ENCODE assay signal across 17 cellular contexts in genomic region chr6:26296857-26297648, GRCh38.
A peak's percentile ranks its signal among the peaks of the same experiment; 100 is the strongest.
DNase-seq lines count a peak whose midpoint lies in the region; ATAC-seq, FAIRE-seq and TF ChIP-seq lines count a peak whose summit lies in the region.
"Had no signal": no experiment of that assay in that cellular context is flagged by ENCODE, and none has a peak within 500 bp of the region (broad histone marks: within the 10 kb centered on the region; RNA-seq: fewer than 3 reads in every experiment).

No MANE protein-coding gene starts in this region.

- H3K9me3 Mint-ChIP-seq in astrocyte (ENCODE audit: unreplicated experiment) = no peaks in the 10 kb centered on the region
- H3K9me3 Mint-ChIP-seq: activated naive CD4-positive, alpha-beta T cell treated with anti-CD3 and anti-CD28 coated beads, Interleukin-2, amount 50 U/mL, for 24 hours; immature natural killer cell; T-helper 2 cell treated with Interferon-gamma antibody and Interleukin-4, amounts not matched to agents 5 μg/mL and 100 μg/mL, for 36 hours had no signal

- no peak overlapping the region for H3K23ac ChIP-seq in neuronal stem cell (ENCODE audit: low read depth, low read length, poor library complexity)

- peak overlapping the region; percentile 64 for H3K4me2 ChIP-seq in astrocyte (ENCODE audit: low read length)
- H3K4me2 ChIP-seq in keratinocyte (ENCODE audit: control insufficient read depth, extremely low read depth, insufficient read depth, low read depth, low read length) = no peak overlapping the region
- no peak overlapping the region for H3K4me2 ChIP-seq in neuronal stem cell (ENCODE audit: insufficient read depth, low read length, poor library complexity, severe bottlenecking)

- H3K79me2 ChIP-seq in astrocyte (ENCODE audit: insufficient read depth, low read length) (no peaks in the 10 kb centered on the region), keratinocyte (ENCODE audit: control insufficient read depth, insufficient read depth, low read length) (no peaks in the 10 kb centered on the region)

- no peak overlapping the region for H4K8ac ChIP-seq in neuronal stem cell (ENCODE audit: low read depth, low read length)

- no peak overlapping the region for H3K14ac ChIP-seq in neuronal stem cell (ENCODE audit: low read length)

- dilution Hi-C loops in keratinocyte (cut with MboI; ENCODE audit: extremely low pct_ligation_motif_present, low sequenced_read_pairs) = no loop called here

- H2BK5ac ChIP-seq in neuronal stem cell (ENCODE audit: low read length) = no peak overlapping the region

- H3K18ac ChIP-seq in neuronal stem cell (ENCODE audit: low read length) = no peak overlapping the region

- H2BK120ac ChIP-seq in neuronal stem cell (ENCODE audit: low read depth, low read length) = no peak overlapping the region

- intact Hi-C loops in ascending aorta (cut with DNase I) = no loop called here

- no peaks in the 10 kb centered on the region for H3K27me3 Mint-ChIP-seq in astrocyte (ENCODE audit: low read depth, unreplicated experiment)
- H3K27me3 Mint-ChIP-seq: activated naive CD4-positive, alpha-beta T cell treated with anti-CD3 and anti-CD28 coated beads, Interleukin-2, amount 50 U/mL, for 24 hours had no signal

- H4K91ac ChIP-seq in neuronal stem cell (ENCODE audit: low read depth, low read length, poor library complexity) = no peak overlapping the region

- H3K4me3 Mint-ChIP-seq in astrocyte (ENCODE audit: unreplicated experiment) = peak overlapping the region; percentile 37
- H3K4me3 Mint-ChIP-seq: activated naive CD4-positive, alpha-beta T cell treated with anti-CD3 and anti-CD28 coated beads, Interleukin-2, amount 50 U/mL, for 24 hours; B cell; immature natural killer cell; T-helper 2 cell treated with Interferon-gamma antibody and Interleukin-4, amounts not matched to agents 5 μg/mL and 100 μg/mL, for 36 hours had no signal

- TF ChIP-seq CTCF in astrocyte (IDR thresholded peaks at IDR 0.05; ENCODE audit: insufficient read depth, low read depth, low read length) (no peak), keratinocyte (optimal IDR thresholded peaks at IDR 0.05 in 1 of 3, IDR thresholded peaks at IDR 0.05 in 1 of 3, conservative IDR thresholded peaks at IDR 0.05 in 1 of 3; ENCODE audit: extremely low read depth in 1 of 3, insufficient read depth in 2 of 3, low read length in 3 of 3) (no peak), ascending aorta (IDR thresholded peaks at IDR 0.05) (no peak)

- H3K79me1 ChIP-seq in neuronal stem cell (ENCODE audit: low read depth, low read length) = no peaks in the 10 kb centered on the region

- H3K36me3 Mint-ChIP-seq in astrocyte (ENCODE audit: low read depth, unreplicated experiment) = no peaks in the 10 kb centered on the region
- H3K36me3 Mint-ChIP-seq: activated naive CD4-positive, alpha-beta T cell treated with anti-CD3 and anti-CD28 coated beads, Interleukin-2, amount 50 U/mL, for 24 hours; immature natural killer cell had no signal

- no peak overlapping the region for H3K4ac ChIP-seq in neuronal stem cell (ENCODE audit: low read length)

- H3K4me3 ChIP-seq in astrocyte (ENCODE audit: insufficient read depth, low read depth, low read length) (no peak overlapping the region), keratinocyte (ENCODE audit: control insufficient read depth in 2 of 3, extremely low read depth in 1 of 3, insufficient read depth in 2 of 3, low read depth in 1 of 3, low read length in 3 of 3) (no peak overlapping the region), neuronal stem cell (ENCODE audit: low read length in 2 of 2) (no peak overlapping the region), ascending aorta (no peak overlapping the region)
- H3K4me3 ChIP-seq: esophagus squamous epithelium, prostate gland had no signal

- ATAC-seq in HG03135 (IDR thresholded peaks at IDR 0.05; ENCODE audit: unreplicated experiment) = no peak

- H3K36me3 ChIP-seq in astrocyte (ENCODE audit: insufficient read depth, low read length) = no peaks in the 10 kb centered on the region
- no peaks in the 10 kb centered on the region for H3K36me3 ChIP-seq in keratinocyte (ENCODE audit: control insufficient read depth in 2 of 2, extremely low read depth in 1 of 2, insufficient read depth in 2 of 2, low read length in 2 of 2)
- no peaks in the 10 kb centered on the region for H3K36me3 ChIP-seq in neuronal stem cell (replicated peaks in 1 of 2; ENCODE audit: control insufficient read depth in 2 of 2, insufficient read depth in 2 of 2, low read length in 2 of 2)
- H3K36me3 ChIP-seq in ascending aorta = no peaks in the 10 kb centered on the region
- H3K36me3 ChIP-seq: esophagus squamous epithelium, prostate gland had no signal

- H2AFZ ChIP-seq in astrocyte (ENCODE audit: low read depth, low read length) (no peak overlapping the region), keratinocyte (ENCODE audit: control insufficient read depth, low read length) (no peak overlapping the region), neuronal stem cell (ENCODE audit: low read length) (no peak overlapping the region)

- H3K27ac ChIP-seq in astrocyte (ENCODE audit: low read depth, low read length) (peak overlapping the region; percentile 79), keratinocyte (ENCODE audit: control insufficient read depth, insufficient read depth, low read length) (peak overlapping the region; percentile 79), neuronal stem cell (replicated peaks; ENCODE audit: low read length) (no peak overlapping the region), ascending aorta (no peak overlapping the region)
- H3K27ac ChIP-seq: esophagus squamous epithelium, prostate gland had no signal

- H2BK12ac ChIP-seq in neuronal stem cell (ENCODE audit: low read length) = no peak overlapping the region

- H3K27ac Mint-ChIP-seq in astrocyte (ENCODE audit: unreplicated experiment) = no peak overlapping the region
- H3K27ac Mint-ChIP-seq: activated naive CD4-positive, alpha-beta T cell treated with anti-CD3 and anti-CD28 coated beads, Interleukin-2, amount 50 U/mL, for 24 hours; B cell; immature natural killer cell; T-helper 2 cell treated with Interferon-gamma antibody and Interleukin-4, amounts not matched to agents 5 μg/mL and 100 μg/mL, for 36 hours had no signal

- peaks cover 19% of the 10 kb centered on the region for H3K4me1 ChIP-seq in astrocyte (ENCODE audit: insufficient read depth, low read length)
- H3K4me1 ChIP-seq in keratinocyte (ENCODE audit: control insufficient read depth, extremely low read depth, insufficient read depth, low read length) = peaks cover 20% of the 10 kb centered on the region
- peaks cover 3% of the 10 kb centered on the region in 2 donors for H3K4me1 ChIP-seq in neuronal stem cell (ENCODE audit: control insufficient read depth in 2 of 2, insufficient read depth in 1 of 2, low read depth in 1 of 2, low read length in 2 of 2)
- no peaks in the 10 kb centered on the region for H3K4me1 ChIP-seq in ascending aorta
- H3K4me1 ChIP-seq: prostate gland had no signal

- no peak overlapping the region for H2AK5ac ChIP-seq in neuronal stem cell (ENCODE audit: low read depth, low read length)

- H3K9ac ChIP-seq in astrocyte (ENCODE audit: low read length) = peak overlapping the region; percentile 4
- no peak overlapping the region for H3K9ac ChIP-seq in keratinocyte (ENCODE audit: control insufficient read depth, extremely low read depth, insufficient read depth, low read length)
- no peak overlapping the region for H3K9ac ChIP-seq in neuronal stem cell (ENCODE audit: low read depth, low read length, poor library complexity)

- no peak overlapping the region for H2BK15ac ChIP-seq in neuronal stem cell (ENCODE audit: low read length)

- no peaks in the 10 kb centered on the region for H3K9me3 ChIP-seq in astrocyte (ENCODE audit: insufficient read depth, low read depth, low read length)
- H3K9me3 ChIP-seq in keratinocyte (ENCODE audit: control insufficient read depth, low read depth, low read length) = no peaks in the 10 kb centered on the region
- peaks cover 0 to 6% of the 10 kb centered on the region in 2 donors for H3K9me3 ChIP-seq in neuronal stem cell (replicated peaks in 1 of 2; ENCODE audit: control insufficient read depth in 2 of 2, insufficient read depth in 1 of 2, low read depth in 1 of 2, low read length in 2 of 2)
- H3K9me3 ChIP-seq in ascending aorta = no peaks in the 10 kb centered on the region
- H3K9me3 ChIP-seq: esophagus squamous epithelium, prostate gland had no signal

- peaks cover 15% of the 10 kb centered on the region for H3K4me1 Mint-ChIP-seq in astrocyte (ENCODE audit: low read depth, unreplicated experiment)

- FAIRE-seq in astrocyte (lab: Jason Lieb, UNC) (no peak), keratinocyte (lab: Jason Lieb, UNC) (no peak)

- no peaks in the 10 kb centered on the region for H3K9me1 ChIP-seq in keratinocyte (ENCODE audit: control insufficient read depth, extremely low read depth, insufficient read depth, low read length)

- peak; percentile 8 for DNase-seq in COLO668 (lab: John Stamatoyannopoulos, UW; ENCODE audit: unreplicated experiment)
- peak; percentile 85 for DNase-seq in M059J (ENCODE audit: low read depth)
- no peak for DNase-seq in astrocyte (ENCODE audit: low read depth)
- DNase-seq in keratinocyte (ENCODE audit: low read depth, low spot score) = no peak
- no peak for DNase-seq in neuronal stem cell (ENCODE audit: low spot score)
- DNase-seq in ascending aorta (ENCODE audit: low spot score in 2 of 2) = no peak
- DNase-seq in AG08396 (ENCODE audit: low spot score) = no peak
- DNase-seq: esophagus squamous epithelium; immature natural killer cell; NCI-H1092; NCI-H446 treated with DMSO at 0.1 percent for 48 hours; stimulated activated naive CD4-positive, alpha-beta T cell treated with Interleukin-2 at 50 U/mL for 16 hours had no signal

- H3K27me3 ChIP-seq in astrocyte (ENCODE audit: insufficient read depth, low read length) = peaks cover 2% of the 10 kb centered on the region
- no peaks in the 10 kb centered on the region for H3K27me3 ChIP-seq in keratinocyte (ENCODE audit: control insufficient read depth, extremely low read depth, insufficient read depth, low read length)
- no peaks in the 10 kb centered on the region for H3K27me3 ChIP-seq in neuronal stem cell (ENCODE audit: control insufficient read depth in 3 of 3, insufficient read depth in 3 of 3, low read depth in 1 of 3, low read length in 3 of 3)
- H3K27me3 ChIP-seq in ascending aorta = no peaks in the 10 kb centered on the region

- H4K20me1 ChIP-seq in astrocyte (ENCODE audit: insufficient read depth, low read length) (no peaks in the 10 kb centered on the region), keratinocyte (ENCODE audit: control insufficient read depth, extremely low read depth, insufficient read depth, low read length) (no peaks in the 10 kb centered on the region)

- WGBS in neuronal stem cell (ENCODE audit: extremely low coverage in 2 of 2, insufficient read length in 2 of 2, insufficient replicate concordance in 1 of 2), 2 donors = no CpG with 5 or more reads among the region's 4 CpGs

Comparison
In these comparisons a context has a peak if more than half of its experiments do, and no peak if none do; other contexts are left out.
1. DNase-seq: peak in COLO668 (single experiment) and M059J (single experiment); none in astrocyte (single experiment), keratinocyte (single experiment), neuronal stem cell (single experiment), ascending aorta (0 of 2) and AG08396 (single experiment).
2. H3K27ac ChIP-seq: peak in astrocyte (single experiment) and keratinocyte (single experiment); none in neuronal stem cell (single experiment) and ascending aorta (0 of 2).